ENCODE assay signal across 9 cellular contexts in genomic region chr1:201021333-201022177, GRCh38. TPM values are rescaled to one million over a fixed set of nuclear protein-coding genes. Genes with fewer than 3 reads are reported as not detected.
A peak's percentile ranks its signal among the peaks of the same experiment; 100 is the strongest.
DNase-seq lines count a peak whose midpoint lies in the region; ATAC-seq and TF ChIP-seq lines count a peak whose summit lies in the region.
"Had no signal": no experiment of that assay in that cellular context is flagged by ENCODE, and none has a peak within 500 bp of the region (broad histone marks: within the 10 kb centered on the region; RNA-seq: fewer than 3 reads in every experiment).

No MANE protein-coding gene starts in this region.

- CTCF ChIA-PET in activated CD4-positive, alpha-beta T cell treated with anti-CD3 and anti-CD28 coated beads, Interleukin-2, amount 10 ng/mL, durations not matched to agents 7 days and 5 days (lab: Charles Lee): interaction anchor here (0.6 to 13.3 kb wide), 9 partner anchors 8 to 129 kb away, joined by 3 to 152 read pairs (median 5); no protein-coding TSS in a partner anchor

- TF ChIP-seq POLR2A in adrenal gland (IDR thresholded peaks at IDR 0.05): no peak

- no peak for TF ChIP-seq CTCF in glutamatergic neuron (IDR thresholded peaks at IDR 0.05; ENCODE audit: partially characterized antibody, unreplicated experiment)
- TF ChIP-seq CTCF in adrenal gland (IDR thresholded peaks at IDR 0.05): no peak

- H3K36me3 Mint-ChIP-seq in activated CD4-positive, alpha-beta T cell treated with anti-CD3 and anti-CD28 coated beads, Interleukin-2, amount 10 ng/mL, durations not matched to agents 7 days and 5 days (ENCODE audit: low read depth): peaks cover 30% of the 10 kb centered on the region
- H3K36me3 Mint-ChIP-seq in glutamatergic neuron (ENCODE audit: unreplicated experiment): no peaks in the 10 kb centered on the region

- peak overlapping the region; percentile 91 for H3K4me3 Mint-ChIP-seq in activated CD4-positive, alpha-beta T cell treated with anti-CD3 and anti-CD28 coated beads, Interleukin-2, amount 10 ng/mL, durations not matched to agents 7 days and 5 days
- peak overlapping the region; percentile 91 for H3K4me3 Mint-ChIP-seq in glutamatergic neuron (ENCODE audit: unreplicated experiment)

- DNase-seq in activated CD4-positive, alpha-beta T cell treated with anti-CD3 and anti-CD28 coated beads, Interleukin-2, amount 10 ng/mL, durations not matched to agents 7 days and 5 days: no peak
- no peak for DNase-seq in activated CD4-positive, alpha-beta T cell treated with anti-CD3 and anti-CD28 coated beads for 4 hours
- DNase-seq in RPMI8226 (peak; percentile 58), glutamatergic neuron (no peak), adrenal gland (no peak), cardiac septum (ENCODE audit: low spot score) (no peak)

- WGBS in adrenal gland, 4 donors: 61 to 72% (median 71%) methylated on average over 5 to 9 of the region's 9 CpGs

- no peaks in the 10 kb centered on the region for H3K27me3 ChIP-seq in adrenal gland

- intact Hi-C loops in adrenal gland (cut with DNase I): no loop called here
- intact Hi-C loops in cardiac septum (cut with DNase I): no loop called here

- POLR2A ChIA-PET in activated CD4-positive, alpha-beta T cell treated with anti-CD3 and anti-CD28 coated beads, Interleukin-2, amount 10 ng/mL, durations not matched to agents 7 days and 5 days (lab: Charles Lee): no interaction called here

- H3K9me3 ChIP-seq in adrenal gland (replicated peaks in 1 of 3): no peaks in the 10 kb centered on the region
- H3K9me3 ChIP-seq: mucosa of descending colon had no signal

- peak overlapping the region; percentile 99 for H3K27ac Mint-ChIP-seq in activated CD4-positive, alpha-beta T cell treated with anti-CD3 and anti-CD28 coated beads, Interleukin-2, amount 10 ng/mL, durations not matched to agents 7 days and 5 days
- peak overlapping the region; percentile 12 for H3K27ac Mint-ChIP-seq in glutamatergic neuron (ENCODE audit: unreplicated experiment)

- peaks cover 5 to 20% of the 10 kb centered on the region in 2 donors for H3K4me1 ChIP-seq in adrenal gland (replicated peaks in 1 of 2)

- H3K4me1 Mint-ChIP-seq in activated CD4-positive, alpha-beta T cell treated with anti-CD3 and anti-CD28 coated beads, Interleukin-2, amount 10 ng/mL, durations not matched to agents 7 days and 5 days: peaks cover 76% of the 10 kb centered on the region
- peaks cover 20% of the 10 kb centered on the region for H3K4me1 Mint-ChIP-seq in glutamatergic neuron (ENCODE audit: low read depth, unreplicated experiment)

- no peaks in the 10 kb centered on the region for H3K27me3 Mint-ChIP-seq in activated CD4-positive, alpha-beta T cell treated with anti-CD3 and anti-CD28 coated beads, Interleukin-2, amount 10 ng/mL, durations not matched to agents 7 days and 5 days
- peaks cover 12% of the 10 kb centered on the region for H3K27me3 Mint-ChIP-seq in glutamatergic neuron (ENCODE audit: unreplicated experiment)

- no peaks in the 10 kb centered on the region for H3K36me3 ChIP-seq in adrenal gland (replicated peaks in 1 of 2)

- no peaks in the 10 kb centered on the region for H3K9me3 Mint-ChIP-seq in activated CD4-positive, alpha-beta T cell treated with anti-CD3 and anti-CD28 coated beads, Interleukin-2, amount 10 ng/mL, durations not matched to agents 7 days and 5 days
- peaks cover 10% of the 10 kb centered on the region for H3K9me3 Mint-ChIP-seq in glutamatergic neuron (ENCODE audit: unreplicated experiment)

- no peak for ATAC-seq in HG03571 (IDR thresholded peaks at IDR 0.05; ENCODE audit: unreplicated experiment)

- H3K27ac ChIP-seq in temporal lobe (ENCODE audit: low read depth, low read length): peak overlapping the region; percentile 17
- H3K27ac ChIP-seq in adrenal gland: no peak overlapping the region

- no peak overlapping the region for H3K4me3 ChIP-seq in adrenal gland
- H3K4me3 ChIP-seq: mucosa of descending colon had no signal

RNA-seq across cellular contexts. Expression of gene KIF21B, which starts 2.0 kb away (rescaled TPM):
- total RNA-seq in activated CD4-positive, alpha-beta T cell treated with anti-CD3 and anti-CD28 coated beads, Interleukin-2, amount 10 ng/mL, durations not matched to agents 7 days and 5 days: 100 to 1,000 TPM; 104 to 107 TPM
- 51.1 TPM for total RNA-seq in glutamatergic neuron (ENCODE audit: unreplicated experiment)
- total RNA-seq in temporal lobe: 178 TPM
- total RNA-seq in adrenal gland: 1 to 10 TPM; 1.1 to 2.8 (median 1.7) TPM
- 1 to 10 TPM in 1 of 3 donors, under 1 TPM in 2; 0.40 to 1.7 (median 0.57) TPM for polyA plus RNA-seq in adrenal gland
- total RNA-seq in cardiac septum: 0.73 TPM

Comparison
In these comparisons a context has a peak if more than half of its experiments do, and no peak if none do; other contexts are left out.
1. RNA of gene KIF21B, which starts 2.0 kb away (total RNA-seq): 178 TPM in temporal lobe (single experiment), 104 to 107 TPM in activated CD4-positive, alpha-beta T cell treated with anti-CD3 and anti-CD28 coated beads, Interleukin-2, amount 10 ng/mL, durations not matched to agents 7 days and 5 days and 51.1 TPM in glutamatergic neuron (single experiment); 1.1 to 2.8 TPM in adrenal gland and 0.73 TPM in cardiac septum (single experiment); every median in the first group is over 10 times any median in the second.